In genomic region chr15:92648190-92648875, GRCh38 we compare ENCODE assay signal across 25 cellular contexts. TPM values are rescaled to one million over a fixed set of nuclear protein-coding genes. Genes with fewer than 3 reads are reported as not detected.
DNase-seq lines count a peak whose midpoint lies in the region; ATAC-seq, FAIRE-seq and TF ChIP-seq lines count a peak whose summit lies in the region.
"Had no signal": no experiment of that assay in that cellular context is flagged by ENCODE, and none has a peak within 500 bp of the region (broad histone marks: within the 10 kb centered on the region; RNA-seq: fewer than 3 reads in every experiment).

No MANE protein-coding gene starts in this region.

- TF ChIP-seq CTCF in Caco-2 (IDR thresholded peaks at IDR 0.05; ENCODE audit: insufficient read depth in 1 of 2, low read depth in 1 of 2, low read length in 1 of 2, severe bottlenecking in 1 of 2, unreplicated experiment in 1 of 2): no peak
- no peak for TF ChIP-seq CTCF in H1 (IDR thresholded peaks at IDR 0.05; ENCODE audit: control extremely low read depth in 1 of 3, insufficient read depth in 1 of 3, low read depth in 1 of 3, low read length in 3 of 3)
- TF ChIP-seq CTCF in neural progenitor cell (IDR thresholded peaks at IDR 0.05): no peak
- TF ChIP-seq CTCF in GM13977 (IDR thresholded peaks at IDR 0.05; ENCODE audit: extremely low read depth, insufficient read depth, missing control alignments): no peak

- H4K8ac ChIP-seq in H1 (ENCODE audit: extremely low read depth, insufficient read depth, low read length): no peak overlapping the region; the same call in 1 of the 2 replicates

- H3K9me3 ChIP-seq in Caco-2 (peaks cover 11% of the 10 kb centered on the region; the same call in 1 of the 2 replicates), H1 (ENCODE audit: insufficient read depth in 2 of 2, low read depth in 1 of 2, low read length in 1 of 2) (no peaks in the 10 kb centered on the region), neural progenitor cell (ENCODE audit: low read depth) (no peaks in the 10 kb centered on the region)
- H3K9me3 ChIP-seq: sigmoid colon had no signal

- peak overlapping the region; percentile 98 for H4K5ac ChIP-seq in H1 (ENCODE audit: insufficient read length, low read depth, low read length)

- ATAC-seq in GM19395 (IDR thresholded peaks at IDR 0.05; ENCODE audit: unreplicated experiment) (no peak), GM18907 (IDR thresholded peaks at IDR 0.05; ENCODE audit: unreplicated experiment) (no peak)

- no peaks in the 10 kb centered on the region for H3K23me2 ChIP-seq in H1 (ENCODE audit: low read depth, low read length)

- no peak overlapping the region for H2AFZ ChIP-seq in H1 (ENCODE audit: low read length)
- H2AFZ ChIP-seq in neural progenitor cell (replicated peaks): no peak overlapping the region

- peak overlapping the region; percentile 82 for H3K56ac ChIP-seq in H1 (replicated peaks; ENCODE audit: insufficient read length, low read depth, low read length)

- peaks cover 56% of the 10 kb centered on the region for H3F3A ChIP-seq in neural progenitor cell (ENCODE audit: low read depth)

- H3K27me3 ChIP-seq in Caco-2 (replicated peaks; ENCODE audit: control insufficient read depth, insufficient read depth, low read length) (no peaks in the 10 kb centered on the region), H1 (replicated peaks in 1 of 4; ENCODE audit: control insufficient read depth in 3 of 4, extremely low read depth in 1 of 4, insufficient read depth in 3 of 4, low read length in 3 of 4) (no peaks in the 10 kb centered on the region), neural progenitor cell (no peaks in the 10 kb centered on the region)
- H3K27me3 ChIP-seq: cardiac muscle cell, sigmoid colon, SJCRH30 had no signal

- no peak overlapping the region; a peak in 2 of 7 replicates for H3K9ac ChIP-seq in H1 (replicated peaks in 1 of 4; ENCODE audit: extremely low read depth in 1 of 4, low read depth in 3 of 4, low read length in 3 of 4)
- no peak overlapping the region for H3K9ac ChIP-seq in neural progenitor cell

- H3K18ac ChIP-seq in H1 (ENCODE audit: extremely low read depth, low read length): peak overlapping the region; percentile 99

- peak overlapping the region; percentile 98 for H3K4ac ChIP-seq in H1 (replicated peaks; ENCODE audit: insufficient read length, low read depth, low read length)

- peak overlapping the region; percentile 61; the same call in 1 of the 2 replicates for H2BK15ac ChIP-seq in H1 (ENCODE audit: low read length)

- H3K79me1 ChIP-seq in H1 (ENCODE audit: low read depth, low read length): peaks cover 10% of the 10 kb centered on the region

- H3K36me3 Mint-ChIP-seq in Caco-2 (ENCODE audit: insufficient read depth, unreplicated experiment): peaks cover 64% of the 10 kb centered on the region
- H3K36me3 Mint-ChIP-seq in neural progenitor cell: peaks cover 2% of the 10 kb centered on the region

- peak overlapping the region; percentile 99 for H2AK5ac ChIP-seq in H1 (ENCODE audit: low read depth, low read length)

- H3K4me1 Mint-ChIP-seq in Caco-2 (ENCODE audit: low read depth, unreplicated experiment) (peaks cover 62% of the 10 kb centered on the region), neural progenitor cell (peaks cover 19% of the 10 kb centered on the region)
- H3K4me1 Mint-ChIP-seq: memory B cell had no signal

- H4K20me1 ChIP-seq in H1 (replicated peaks in 1 of 2; ENCODE audit: control insufficient read depth in 1 of 2, insufficient read depth in 2 of 2, low read length in 2 of 2) (no peaks in the 10 kb centered on the region), neural progenitor cell (ENCODE audit: low read depth) (no peaks in the 10 kb centered on the region)

- TF ChIP-seq RAD21 in H1 (IDR thresholded peaks at IDR 0.05 in 1 of 2, conservative IDR thresholded peaks at IDR 0.05 in 1 of 2; ENCODE audit: low read depth in 2 of 2, low read length in 2 of 2): no peak

- POLR2A ChIA-PET in Caco-2 (lab: Charles Lee) (no interaction called here), H1 (lab: Charles Lee; ENCODE audit: partially characterized antibody) (interaction anchor here (0.6 to 1.7 kb wide), 5 partner anchors 16 to 126 kb away, joined by 3 to 5 read pairs (median 3); no protein-coding TSS in a partner anchor)

- H3K4me1 ChIP-seq in Caco-2 (peaks cover 40% of the 10 kb centered on the region), H1 (replicated peaks in 1 of 4; ENCODE audit: control insufficient read depth in 3 of 4, insufficient read depth in 4 of 4, low read length in 3 of 4) (peaks cover 10 to 34% (median 28%) of the 10 kb centered on the region in 4 experiments), neural progenitor cell (peaks cover 62% of the 10 kb centered on the region)

- BruUV-seq in Caco-2 (replicated peaks; lab: Mats Ljungman, UMichigan): no TSS peak

- no peak overlapping the region for H3K23ac ChIP-seq in H1 (ENCODE audit: insufficient read length)

- H2BK5ac ChIP-seq in H1 (ENCODE audit: low read depth, low read length): peak overlapping the region; percentile 100

- H3K27me3 Mint-ChIP-seq in Caco-2 (ENCODE audit: insufficient read depth, unreplicated experiment): no peaks in the 10 kb centered on the region
- peaks cover 7% of the 10 kb centered on the region for H3K27me3 Mint-ChIP-seq in neural progenitor cell (ENCODE audit: insufficient read depth, low read depth)

- in situ Hi-C loops in GM13977 (cut with MboI; ENCODE audit: low pct_unique_long_range_greater_than_20kb, low sequenced_read_pairs, unreplicated experiment): no loop called here

- H2BK12ac ChIP-seq in H1 (ENCODE audit: low read depth, low read length): peak overlapping the region; percentile 100

- intact Hi-C loops in Caco-2 (cut with micrococcal nuclease; ENCODE audit: unreplicated experiment): no loop called here

- H3K79me2 ChIP-seq in H1 (ENCODE audit: control insufficient read depth in 1 of 2, insufficient read depth in 2 of 2, low read length in 2 of 2) (peaks cover 5 to 63% of the 10 kb centered on the region in 2 experiments), neural progenitor cell (ENCODE audit: low read depth) (peaks cover 92% of the 10 kb centered on the region)

- CTCF ChIA-PET in Caco-2 (lab: Charles Lee) (interaction anchor here (0.5 kb wide), 1 partner anchor 20 kb away, joined by 5 read pairs; no protein-coding TSS in a partner anchor), H1 (lab: Charles Lee; ENCODE audit: partially characterized antibody) (interaction anchor here (0.9 to 1.2 kb wide), 2 partner anchors 12 to 257 kb away, joined by 3 to 4 read pairs; no protein-coding TSS in a partner anchor)

- TF ChIP-seq EP300 in H1 (IDR thresholded peaks at IDR 0.05; ENCODE audit: borderline replicate concordance in 1 of 2, low read depth in 2 of 2, low read length in 2 of 2): no peak

- H2BK120ac ChIP-seq in H1 (replicated peaks; ENCODE audit: low read depth, low read length): peak overlapping the region; percentile 100

- H3K27ac ChIP-seq in H1 (ENCODE audit: low read depth, low read length): peak overlapping the region; percentile 83
- peak overlapping the region; percentile 92 for H3K27ac ChIP-seq in neural progenitor cell
- H3K27ac ChIP-seq: cardiac muscle cell, sigmoid colon, SJCRH30 had no signal

- H2BK20ac ChIP-seq in H1 (ENCODE audit: low read length): peak overlapping the region; percentile 97

- no peak overlapping the region for H3K14ac ChIP-seq in H1 (ENCODE audit: insufficient read length)

- DNase-seq in Caco-2 (no peak), NCI-H2029 treated with DMSO at 0.1 percent for 48 hours (lab: John Stamatoyannopoulos, UW) (peak; percentile 42), H1 (ENCODE audit: low read depth in 1 of 2, low spot score in 2 of 2) (no peak), neural progenitor cell (ENCODE audit: low spot score) (no peak), LoVo (ENCODE audit: low spot score) (no peak), GM13977 (ENCODE audit: low spot score) (no peak)
- DNase-seq: activated CD4-positive, alpha-beta T cell treated with anti-CD3 and anti-CD28 coated beads, Interleukin-2, amount 50 U/mL, for 4 hours; activated naive CD4-positive, alpha-beta T cell treated with Interleukin-2 at 50 U/mL for 16 hours; amniotic stem cell; C1 segment of cervical spinal cord; GF-D8; hypothalamus; Kasumi-1; kidney glomerular epithelial cell; naive B cell; NCI-H526; sigmoid colon; SJCRH30; T-helper 1 cell had no signal

- peaks cover 9% of the 10 kb centered on the region for H3K36me3 ChIP-seq in Caco-2 (ENCODE audit: control insufficient read depth, insufficient read depth, low read length)
- peaks cover 0 to 2% (median under 1%) of the 10 kb centered on the region in 4 experiments; a peak in 2 of 8 replicates for H3K36me3 ChIP-seq in H1 (ENCODE audit: control insufficient read depth in 2 of 4, insufficient read depth in 4 of 4, low read length in 3 of 4)
- H3K36me3 ChIP-seq in neural progenitor cell: no peaks in the 10 kb centered on the region
- H3K36me3 ChIP-seq: cardiac muscle cell, sigmoid colon, SJCRH30 had no signal

- H4K91ac ChIP-seq in H1 (replicated peaks; ENCODE audit: insufficient read length, low read length): peak overlapping the region; percentile 99

- 47% methylated on average over 8 of the region's 8 CpGs; no CpG with 5 or more reads in 1 of the 2 experiments for WGBS in H1 (ENCODE audit: extremely low coverage in 1 of 2, insufficient coverage in 1 of 2, insufficient read length in 1 of 2, insufficient replicate concordance in 2 of 2, low coverage in 1 of 2, low lambda C conversion rate in 2 of 2, missing lambda C conversion rate in 1 of 2), 2 experiments

- no peak for TF ChIP-seq POLR2A in H1 (IDR thresholded peaks at IDR 0.05; ENCODE audit: control extremely low read depth in 1 of 2, low read depth in 2 of 2, low read length in 2 of 2)

- H3K4me3 ChIP-seq in Caco-2 (ENCODE audit: low read depth, low read length) (no peak overlapping the region), H1 (ENCODE audit: extremely low read depth in 1 of 4, insufficient read depth in 2 of 4, low read depth in 3 of 4, low read length in 4 of 4) (peak overlapping the region in 1 of 4 experiments; percentile 32; a peak in 2 of 8 replicates), neural progenitor cell (peak overlapping the region; percentile 34)
- H3K4me3 ChIP-seq: cardiac muscle cell, sigmoid colon, SJCRH30 had no signal

- FAIRE-seq in H1 (lab: Jason Lieb, UNC): peak; percentile 7
- FAIRE-seq: GM19239 had no signal

- H3K27ac Mint-ChIP-seq in Caco-2 (ENCODE audit: unreplicated experiment) (peak overlapping the region; percentile 33), neural progenitor cell (peak overlapping the region; percentile 12)
- H3K27ac Mint-ChIP-seq: dendritic cell treated with granulocyte-macrophage colony-stimulating factor and Interleukin-4, amounts not matched to agents 40 ng/mL and 50 ng/mL, for 4 days; memory B cell; naive B cell had no signal

- H3K9me3 Mint-ChIP-seq in Caco-2 (ENCODE audit: unreplicated experiment) (peaks cover 17% of the 10 kb centered on the region), neural progenitor cell (peaks cover 9% of the 10 kb centered on the region)
- H3K9me3 Mint-ChIP-seq: dendritic cell treated with granulocyte-macrophage colony-stimulating factor and Interleukin-4, amounts not matched to agents 40 ng/mL and 50 ng/mL, for 4 days had no signal

- H3K4me3 Mint-ChIP-seq in Caco-2 (ENCODE audit: unreplicated experiment) (peak overlapping the region; percentile 22), neural progenitor cell (no peak overlapping the region)
- H3K4me3 Mint-ChIP-seq: dendritic cell treated with granulocyte-macrophage colony-stimulating factor and Interleukin-4, amounts not matched to agents 40 ng/mL and 50 ng/mL, for 4 days; memory B cell; naive B cell had no signal

- H3K4me2 ChIP-seq in H1 (ENCODE audit: insufficient read depth in 1 of 2, low read depth in 2 of 2, low read length in 2 of 2) (peak overlapping the region; percentile 36 to 64), neural progenitor cell (peak overlapping the region; percentile 75)

RNA-seq across cellular contexts. Expression of gene FAM174B, which starts 7.2 kb away (rescaled TPM):
- total RNA-seq in Caco-2 (2022) (79.4 and 87.5 TPM in 2 replicates), neural progenitor cell (ENCODE audit: low replicate concordance) (8.6 and 10.1 TPM in 2 replicates)
- 35.2 and 35.3 TPM in 2 replicates for total RNA-seq in H1 (2021; fragmentation: NEBNext Ultra II Directional; extraction: Animal tissue kit (Norgen Biotek cat#: 25700))
- 9.3 and 10.1 TPM in 2 replicates for polyA plus RNA-seq in H1 (2011; rRNA removed)
- 9.7 TPM for polyA plus RNA-seq in H1 (2011; cell fraction: cytosol; rRNA removed)
- polyA plus RNA-seq in H1 (2011; cell fraction: nucleus; rRNA removed): 13.4 TPM
- 21.5 to 31.3 TPM (median 28.3 TPM) in 4 replicates for polyA plus RNA-seq in H1 (2012, experiment 1 of 2)
- 15.9 TPM for polyA plus RNA-seq in H1 (2012, experiment 2 of 2)
- polyA plus RNA-seq in H1 (2013, experiment 1 of 2): 20.3 TPM
- 27.1 TPM for polyA plus RNA-seq in H1 (2013, experiment 2 of 2)
- 24.5 and 32.5 TPM in 2 replicates for polyA minus RNA-seq in H1 (2011; rRNA and poly(A)+ RNA removed)
- 16.4 TPM for polyA minus RNA-seq in H1 (2011; cell fraction: cytosol; rRNA and poly(A)+ RNA removed)
- polyA minus RNA-seq in H1 (2011; cell fraction: nucleus; rRNA and poly(A)+ RNA removed): 13.8 TPM
